Comparison of ENCODE assay signal across 10 cellular contexts in genomic region chr1:59696421-59697115, GRCh38.
DNase-seq lines count a peak whose midpoint lies in the region; ATAC-seq and TF ChIP-seq lines count a peak whose summit lies in the region.
"Had no signal": no experiment of that assay in that cellular context is flagged by ENCODE, and none has a peak within 500 bp of the region (broad histone marks: within the 10 kb centered on the region; RNA-seq: fewer than 3 reads in every experiment).

No MANE protein-coding gene starts in this region.

- H3K27me3 ChIP-seq in DOHH2 (ENCODE audit: control insufficient read depth, low read length) = no peaks in the 10 kb centered on the region

- no peaks in the 10 kb centered on the region for H3K9me2 ChIP-seq in DOHH2 (replicated peaks; ENCODE audit: control insufficient read depth, low read length)

- H4K20me1 ChIP-seq in DOHH2 (ENCODE audit: control insufficient read depth, insufficient read depth, low read depth, low read length) = no peaks in the 10 kb centered on the region

- H3K9me3 ChIP-seq in DOHH2 (ENCODE audit: control insufficient read depth, insufficient read depth, low read length) = no peaks in the 10 kb centered on the region

- H3K36me3 Mint-ChIP-seq in Calu3 (ENCODE audit: insufficient read depth, unreplicated experiment) = no peaks in the 10 kb centered on the region
- no peaks in the 10 kb centered on the region for H3K36me3 Mint-ChIP-seq in type B pancreatic cell

- DNase-seq in NOMO-1 treated with dmso at 0.1 percent for 144 hours (lab: John Stamatoyannopoulos, UW; ENCODE audit: unreplicated experiment) (peak; percentile 73), medulla oblongata (ENCODE audit: extremely low spot score) (peak; percentile 74), head of caudate nucleus (no peak), nucleus accumbens (lab: John Stamatoyannopoulos, UW) (no peak), Calu3 (no peak), type B pancreatic cell (ENCODE audit: extremely low spot score, unreplicated experiment) (no peak)
- DNase-seq: NCI-H226, right cardiac atrium had no signal

- H3K9me3 Mint-ChIP-seq in Calu3 (ENCODE audit: low read depth, unreplicated experiment) = peaks cover 4% of the 10 kb centered on the region
- H3K9me3 Mint-ChIP-seq in type B pancreatic cell = no peaks in the 10 kb centered on the region

- ATAC-seq in GM21786 (IDR thresholded peaks at IDR 0.05; ENCODE audit: unreplicated experiment) = peak; percentile 42

- no peak overlapping the region for H3K4me3 Mint-ChIP-seq in Calu3 (ENCODE audit: low read depth, unreplicated experiment)
- H3K4me3 Mint-ChIP-seq in type B pancreatic cell = no peak overlapping the region

- peak overlapping the region; percentile 12; the same call in 1 of the 2 replicates for H3K4me3 ChIP-seq in DOHH2 (ENCODE audit: low read length)

- H3K27ac Mint-ChIP-seq in Calu3 (ENCODE audit: unreplicated experiment) (no peak overlapping the region), type B pancreatic cell (no peak overlapping the region)

- no peak overlapping the region for H3K27ac ChIP-seq in DOHH2 (ENCODE audit: low read depth, low read length)

- no peaks in the 10 kb centered on the region for H3K36me3 ChIP-seq in DOHH2 (ENCODE audit: control insufficient read depth, low read length)

- CTCF ChIA-PET in Calu3 (lab: Charles Lee) = interaction anchor here (0.7 kb wide), 1 partner anchor 9 kb away, joined by 3 read pairs; no protein-coding TSS in a partner anchor

- H3K4me2 ChIP-seq in DOHH2 (ENCODE audit: low read length) = peak overlapping the region; percentile 19

- H3F3A ChIP-seq in DOHH2 (ENCODE audit: control insufficient read depth, insufficient read depth) = no peaks in the 10 kb centered on the region

- no peaks in the 10 kb centered on the region for H3K27me3 Mint-ChIP-seq in Calu3 (ENCODE audit: unreplicated experiment)
- no peaks in the 10 kb centered on the region for H3K27me3 Mint-ChIP-seq in type B pancreatic cell

- peaks cover 22% of the 10 kb centered on the region for H3K4me1 Mint-ChIP-seq in Calu3 (ENCODE audit: low read depth, unreplicated experiment)
- H3K4me1 Mint-ChIP-seq in type B pancreatic cell (ENCODE audit: unreplicated experiment) = peaks cover 43% of the 10 kb centered on the region

- H3K79me2 ChIP-seq in DOHH2 (ENCODE audit: control insufficient read depth, low read length) = no peaks in the 10 kb centered on the region

- intact Hi-C loops in head of caudate nucleus (cut with DNase I) = loop anchor here (10.0 kb wide), 1 partner anchor 402 kb away; the partner anchor contains the start of gene FGGY
- intact Hi-C loops in Calu3 (cut with micrococcal nuclease; ENCODE audit: unreplicated experiment) = loop anchor here (5.0 kb wide), 4 partner anchors 194 to 814 kb away; no protein-coding TSS in a partner anchor

- TF ChIP-seq CTCF in DOHH2 (IDR thresholded peaks at IDR 0.05; ENCODE audit: low read depth, low read length, poor library complexity, severe bottlenecking) = no peak
- TF ChIP-seq CTCF in Calu3 (IDR thresholded peaks at IDR 0.05; ENCODE audit: unreplicated experiment) = no peak
- TF ChIP-seq CTCF in type B pancreatic cell (conservative IDR thresholded peaks at IDR 0.05) = no peak

- H3K4me1 ChIP-seq in DOHH2 (ENCODE audit: control insufficient read depth, low read length) = peaks cover 12% of the 10 kb centered on the region

- no TSS peak for BruUV-seq in Calu3 (replicated peaks; lab: Mats Ljungman, UMichigan)

Comparison
In these comparisons a context has a peak if more than half of its experiments do, and no peak if none do; other contexts are left out.
1. DNase-seq: peak in NOMO-1 treated with dmso at 0.1 percent for 144 hours (single experiment) and medulla oblongata (single experiment); none in head of caudate nucleus (0 of 42), nucleus accumbens (0 of 56), Calu3 (single experiment) and type B pancreatic cell (single experiment).